In genomic region chr16:84084570-84085270, GRCh38 we compare ENCODE assay signal across 8 cellular contexts.
A peak's percentile ranks its signal among the peaks of the same experiment; 100 is the strongest.
DNase-seq lines count a peak whose midpoint lies in the region; ATAC-seq lines count a peak whose summit lies in the region.

No MANE protein-coding gene starts in this region.

- ATAC-seq in GM19351 (IDR thresholded peaks at IDR 0.05; ENCODE audit: unreplicated experiment), result peak; percentile 57
- ATAC-seq in GM18907 (IDR thresholded peaks at IDR 0.05; ENCODE audit: unreplicated experiment), result no peak

- DNase-seq in AG20443 (ENCODE audit: low spot score) (peak; percentile 82), NAMALWA (ENCODE audit: low spot score) (peak; percentile 86), T-helper 22 cell (ENCODE audit: low read depth) (peak; percentile 41), astrocyte of the hippocampus (ENCODE audit: low read depth, low spot score) (peak; percentile 78), iPS-NIHi11 (ENCODE audit: low spot score) (peak; percentile 92)
- peak; percentile 73 for DNase-seq in stimulated activated CD4-positive, alpha-beta T cell treated with anti-CD3 and anti-CD28 coated beads, Interleukin-1b, Interleukin-23, amount 100 ng/mL, for 48 hours

Comparison
In these comparisons a context has a peak if more than half of its experiments do, and no peak if none do; other contexts are left out.
1. DNase-seq: peak in every context shown above with its lines; median percentile 92 in iPS-NIHi11; 86 in NAMALWA; 82 in AG20443; 78 in astrocyte of the hippocampus; 73 in stimulated activated CD4-positive, alpha-beta T cell treated with anti-CD3 and anti-CD28 coated beads, Interleukin-1b, Interleukin-23, amount 100 ng/mL, for 48 hours; 41 in T-helper 22 cell.